Comparison of ENCODE assay signal across 10 cellular contexts in genomic region chr12:95674631-95675030, GRCh38.
DNase-seq lines count a peak whose midpoint lies in the region; ATAC-seq lines count a peak whose summit lies in the region.
"Had no signal": no experiment of that assay in that cellular context is flagged by ENCODE, and none has a peak within 500 bp of the region (broad histone marks: within the 10 kb centered on the region; RNA-seq: fewer than 3 reads in every experiment).

No MANE protein-coding gene starts in this region.

- no peaks in the 10 kb centered on the region for H3K4me1 Mint-ChIP-seq in activated CD8-positive, alpha-beta T cell treated with anti-CD3 and anti-CD28 coated beads, Interleukin-2, amount 10 ng/mL, durations not matched to agents 7 days and 5 days (ENCODE audit: low read depth)
- H3K4me1 Mint-ChIP-seq: activated B cell treated with CpG ODN at 0.5 μM for 24 hours had no signal

- no peak overlapping the region for H3K27ac Mint-ChIP-seq in activated CD8-positive, alpha-beta T cell treated with anti-CD3 and anti-CD28 coated beads, Interleukin-2, amount 10 ng/mL, durations not matched to agents 7 days and 5 days
- H3K27ac Mint-ChIP-seq: activated B cell treated with CpG ODN at 0.5 μM for 24 hours had no signal

- DNase-seq in M059J (ENCODE audit: low read depth): peak; percentile 7
- peak; percentile 95 to 98 for DNase-seq in NCI-H446 (lab: John Stamatoyannopoulos, UW)
- peak; percentile 94 for DNase-seq in dermis blood vessel endothelial cell
- peak; percentile 81 for DNase-seq in skeletal muscle cell (ENCODE audit: low read depth)
- no peak for DNase-seq in GM19238 (ENCODE audit: insufficient read length, low spot score)
- no peak for DNase-seq in activated CD8-positive, alpha-beta T cell treated with anti-CD3 and anti-CD28 coated beads, Interleukin-2, amount 10 ng/mL, durations not matched to agents 7 days and 5 days
- no peak for DNase-seq in activated CD8-positive, alpha-beta memory T cell treated with anti-CD3 and anti-CD28 coated beads for 24 hours
- DNase-seq: activated B cell treated with CpG ODN at 0.5 μM for 24 hours, amniotic stem cell, foreskin melanocyte had no signal

- H3K27me3 Mint-ChIP-seq in activated CD8-positive, alpha-beta T cell treated with anti-CD3 and anti-CD28 coated beads, Interleukin-2, amount 10 ng/mL, durations not matched to agents 7 days and 5 days (ENCODE audit: low read depth): no peaks in the 10 kb centered on the region

- H3K9me3 Mint-ChIP-seq in activated CD8-positive, alpha-beta T cell treated with anti-CD3 and anti-CD28 coated beads, Interleukin-2, amount 10 ng/mL, durations not matched to agents 7 days and 5 days (ENCODE audit: insufficient read depth): no peaks in the 10 kb centered on the region

- POLR2A ChIA-PET in activated CD8-positive, alpha-beta T cell treated with anti-CD3 and anti-CD28 coated beads, Interleukin-2, amount 10 ng/mL, durations not matched to agents 7 days and 5 days (lab: Charles Lee): no interaction called here

- H3K4me3 ChIP-seq in skeletal muscle cell (ENCODE audit: low read depth, low read length): no peak overlapping the region

- CTCF ChIA-PET in activated CD8-positive, alpha-beta T cell treated with anti-CD3 and anti-CD28 coated beads, Interleukin-2, amount 10 ng/mL, durations not matched to agents 7 days and 5 days (lab: Charles Lee): no interaction called here

- H3K36me3 Mint-ChIP-seq in activated CD8-positive, alpha-beta T cell treated with anti-CD3 and anti-CD28 coated beads, Interleukin-2, amount 10 ng/mL, durations not matched to agents 7 days and 5 days (ENCODE audit: low read depth): no peaks in the 10 kb centered on the region

- no peak for ATAC-seq in activated CD8-positive, alpha-beta T cell treated with anti-CD3 and anti-CD28 coated beads, Interleukin-2, amount 10 ng/mL, durations not matched to agents 7 days and 5 days

- no peak overlapping the region for H3K4me3 Mint-ChIP-seq in activated CD8-positive, alpha-beta T cell treated with anti-CD3 and anti-CD28 coated beads, Interleukin-2, amount 10 ng/mL, durations not matched to agents 7 days and 5 days
- H3K4me3 Mint-ChIP-seq: activated B cell treated with CpG ODN at 0.5 μM for 24 hours had no signal

Comparison
In these comparisons a context has a peak if more than half of its experiments do, and no peak if none do; other contexts are left out.
1. DNase-seq: peak in M059J (single experiment), NCI-H446 (2 of 2), dermis blood vessel endothelial cell (single experiment) and skeletal muscle cell (single experiment); none in GM19238 (single experiment), activated CD8-positive, alpha-beta T cell treated with anti-CD3 and anti-CD28 coated beads, Interleukin-2, amount 10 ng/mL, durations not matched to agents 7 days and 5 days (single experiment) and activated CD8-positive, alpha-beta memory T cell treated with anti-CD3 and anti-CD28 coated beads for 24 hours (single experiment).